Comparison of ENCODE assay signal across 16 cellular contexts in genomic region chr2:105814291-105814940, GRCh38.
DNase-seq lines count a peak whose midpoint lies in the region; ATAC-seq, FAIRE-seq and TF ChIP-seq lines count a peak whose summit lies in the region.
"Had no signal": no experiment of that assay in that cellular context is flagged by ENCODE, and none has a peak within 500 bp of the region (broad histone marks: within the 10 kb centered on the region; RNA-seq: fewer than 3 reads in every experiment).

No MANE protein-coding gene starts in this region.

- CTCF ChIA-PET in HepG2 (lab: Yijun Ruan, JAX; ENCODE audit: low intra/inter-chr PET ratio, low total read pairs), result no interaction called here
- CTCF ChIA-PET in SK-N-SH (lab: Yijun Ruan, JAX), result interaction anchor here (2.5 kb wide), 1 partner anchor 11 kb away, joined by 8 read pairs; no protein-coding TSS in a partner anchor

- H3K9ac ChIP-seq in HepG2 (ENCODE audit: insufficient read depth, low read depth, low read length) (no peak overlapping the region), SK-N-SH (no peak overlapping the region)

- H3F3A ChIP-seq in SK-N-SH (replicated peaks; ENCODE audit: insufficient read depth), result no peaks in the 10 kb centered on the region

- peak; percentile 30 for DNase-seq in AG20443 (ENCODE audit: low spot score)
- peak; percentile 39 for DNase-seq in HCEC 1CT
- peak; percentile 24 for DNase-seq in astrocyte of the cerebellum (ENCODE audit: low read depth)
- DNase-seq in iris pigment epithelial cell (ENCODE audit: low read depth), result peak; percentile 34
- no peak for DNase-seq in NCI-H510A treated with DMSO at 0.1 percent for 48 hours (lab: John Stamatoyannopoulos, UW)
- DNase-seq in HepG2 (ENCODE audit: low spot score), result no peak
- no peak for DNase-seq in SK-N-SH
- DNase-seq in COLO668 (lab: John Stamatoyannopoulos, UW; ENCODE audit: unreplicated experiment), result no peak
- DNase-seq: activated CD4-positive, alpha-beta T cell treated with anti-CD3 and anti-CD28 coated beads for 1 hour; caudate nucleus; heart left ventricle; NCI-H1930; NCI-H82; posterior cingulate gyrus had no signal

- peaks cover 2% of the 10 kb centered on the region for H3K79me2 ChIP-seq in HepG2 (ENCODE audit: insufficient read depth, low read length)
- peaks cover 44% of the 10 kb centered on the region; the same call in 1 of the 2 replicates for H3K79me2 ChIP-seq in SK-N-SH (ENCODE audit: insufficient read depth)

- in situ Hi-C loops in astrocyte of the cerebellum (cut with HindIII; ENCODE audit: low sequenced_read_pairs) (no loop called here), HepG2 (cut with HindIII; ENCODE audit: extremely low pct_ligation_motif_present, low pct_unique_long_range_greater_than_20kb) (no loop called here)

- H3K4me1 ChIP-seq in HepG2 (ENCODE audit: insufficient read depth, low read length) (peaks cover 22% of the 10 kb centered on the region), SK-N-SH (ENCODE audit: control insufficient read depth in 1 of 2, insufficient read depth in 2 of 2, low read depth in 1 of 2, low read length in 1 of 2) (peaks cover 0 to 31% of the 10 kb centered on the region in 2 experiments; a peak in 2 of 4 replicates)

- no peak overlapping the region for H3K4me2 ChIP-seq in HepG2 (ENCODE audit: low read depth, low read length)
- H3K4me2 ChIP-seq in SK-N-SH, result no peak overlapping the region

- no peak for TF ChIP-seq POLR2A in HepG2 (IDR thresholded peaks at IDR 0.05; ENCODE audit: insufficient read depth in 1 of 2, low read depth in 2 of 2, low read length in 2 of 2)

- no peak for TF ChIP-seq CTCF in astrocyte of the cerebellum (IDR thresholded peaks at IDR 0.05; ENCODE audit: low read depth, low read length, missing control alignments)
- TF ChIP-seq CTCF in HepG2 (CRISPR knock-in tag; IDR thresholded peaks at IDR 0.05), result no peak
- TF ChIP-seq CTCF in SK-N-SH (IDR thresholded peaks at IDR 0.05), result no peak

- H3K36me3 ChIP-seq in HepG2 (replicated peaks in 1 of 2; ENCODE audit: control insufficient read depth in 1 of 2, insufficient read depth in 2 of 2, low read length in 2 of 2) (peaks cover 0 to 9% of the 10 kb centered on the region in 2 experiments; a peak in 2 of 5 replicates), SK-N-SH (replicated peaks in 1 of 2; ENCODE audit: control insufficient read depth in 1 of 2, insufficient read depth in 2 of 2, low read length in 1 of 2) (peaks cover 7 to 9% of the 10 kb centered on the region in 2 experiments)
- H3K36me3 ChIP-seq: thoracic aorta had no signal

- FAIRE-seq in HepG2 (lab: Jason Lieb, UNC), result no peak
- FAIRE-seq: endometrium had no signal

- TF ChIP-seq EP300 in HepG2 (IDR thresholded peaks at IDR 0.05; ENCODE audit: low read depth in 2 of 2, low read length in 2 of 2) (no peak), HepG2 (CRISPR knock-in tag; IDR thresholded peaks at IDR 0.05; ENCODE audit: borderline replicate concordance) (no peak), SK-N-SH (IDR thresholded peaks at IDR 0.05; ENCODE audit: borderline replicate concordance in 1 of 2, low read depth in 1 of 2, low read length in 1 of 2) (no peak)

- 97% methylated on average over 9 of the region's 9 CpGs for WGBS in HepG2 (ENCODE audit: low lambda C conversion rate)
- WGBS in SK-N-SH (ENCODE audit: low lambda C conversion rate), result 88% methylated on average over 9 of the region's 9 CpGs

- no peak for ATAC-seq in HepG2
- ATAC-seq: heart left ventricle had no signal

- H3K27me3 ChIP-seq in HepG2 (ENCODE audit: control insufficient read depth in 1 of 2, insufficient read depth in 2 of 2, low read length in 2 of 2) (no peaks in the 10 kb centered on the region), SK-N-SH (ENCODE audit: insufficient read depth) (no peaks in the 10 kb centered on the region)
- H3K27me3 ChIP-seq: heart left ventricle had no signal

- H3K9me2 ChIP-seq in SK-N-SH, result no peaks in the 10 kb centered on the region

- intact Hi-C loops in HepG2 (cut with micrococcal nuclease; ENCODE audit: unreplicated experiment), result no loop called here

- H3K27ac ChIP-seq in HepG2 (ENCODE audit: extremely low read length, insufficient read depth, low read length) (no peak overlapping the region), SK-N-SH (ENCODE audit: low read depth in 2 of 2, low read length in 1 of 2) (no peak overlapping the region)
- H3K27ac ChIP-seq: heart left ventricle, thoracic aorta had no signal

- H3K9me3 ChIP-seq in HepG2 (ENCODE audit: low read length) (no peaks in the 10 kb centered on the region), SK-N-SH (no peaks in the 10 kb centered on the region)
- H3K9me3 ChIP-seq: heart left ventricle, thoracic aorta had no signal

- BruUV-seq in HepG2 (replicated peaks; lab: Mats Ljungman, UMichigan), result no TSS peak

- H4K20me1 ChIP-seq in HepG2 (ENCODE audit: insufficient read depth, low read length) (no peaks in the 10 kb centered on the region), SK-N-SH (ENCODE audit: insufficient read depth) (peaks cover 54% of the 10 kb centered on the region)

- no peak overlapping the region for H2AFZ ChIP-seq in HepG2 (ENCODE audit: low read length)
- H2AFZ ChIP-seq in SK-N-SH (ENCODE audit: low read depth), result no peak overlapping the region

- POLR2A ChIA-PET in HepG2 (lab: Yijun Ruan, JAX) (no interaction called here), SK-N-SH (lab: Yijun Ruan, JAX) (no interaction called here)

- TF ChIP-seq RAD21 in HepG2 (CRISPR knock-in tag; IDR thresholded peaks at IDR 0.05) (no peak), SK-N-SH (IDR thresholded peaks at IDR 0.05; ENCODE audit: low read length) (no peak)

- H3K4me3 ChIP-seq in astrocyte of the cerebellum (ENCODE audit: low read depth, low read length), result no peak overlapping the region
- H3K4me3 ChIP-seq in HepG2 (replicated peaks in 1 of 3; ENCODE audit: insufficient read depth in 1 of 3, low read depth in 2 of 3, low read length in 3 of 3), result no peak overlapping the region
- H3K4me3 ChIP-seq in SK-N-SH (ENCODE audit: low read depth in 2 of 2, low read length in 1 of 2), result no peak overlapping the region
- H3K4me3 ChIP-seq: heart left ventricle, thoracic aorta had no signal

TF ChIP-seq in HepG2, 621 proteins besides CTCF, POLR2A, EP300 and RAD21:
- TF ChIP-seq ZSCAN25 (CRISPR knock-in tag; IDR thresholded peaks at IDR 0.05) (no peak), ZNF207 (IDR thresholded peaks at IDR 0.05; ENCODE audit: borderline replicate concordance) (no peak), ZBTB7B (CRISPR knock-in tag; IDR thresholded peaks at IDR 0.05) (no peak), PRDM10 (CRISPR knock-in tag; IDR thresholded peaks at IDR 0.05; ENCODE audit: low read depth) (no peak)

TF ChIP-seq in SK-N-SH, 30 proteins besides CTCF, POLR2A, EP300 and RAD21:
- TF ChIP-seq FOXJ3 (CRISPR knock-in tag; IDR thresholded peaks at IDR 0.05), result no peak

Comparison
In these comparisons a context has a peak if more than half of its experiments do, and no peak if none do; other contexts are left out.
1. DNase-seq: peak in AG20443 (single experiment), HCEC 1CT (single experiment), astrocyte of the cerebellum (single experiment) and iris pigment epithelial cell (single experiment); none in NCI-H510A treated with DMSO at 0.1 percent for 48 hours (single experiment), HepG2 (single experiment), SK-N-SH (single experiment) and COLO668 (single experiment).